Comparison of ENCODE assay signal across 22 cellular contexts in the genomic region with DNA sequence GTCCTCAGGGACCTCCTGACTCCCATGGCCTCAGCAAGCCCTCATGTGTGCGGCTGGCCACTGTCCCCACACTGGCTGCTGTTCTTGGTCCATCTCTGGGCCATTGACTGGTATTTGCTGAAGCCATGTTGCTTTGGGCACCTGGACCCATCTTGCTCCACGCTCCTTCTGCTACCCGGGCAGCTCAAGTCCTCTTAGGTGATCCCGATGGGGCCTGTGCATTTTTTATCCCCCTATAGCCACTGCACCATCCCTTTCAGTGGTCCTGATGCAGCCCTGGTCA. TPM values are rescaled to one million over a fixed set of nuclear protein-coding genes. Genes with fewer than 3 reads are reported as not detected.
"Had no signal": no experiment of that assay in that cellular context is flagged by ENCODE, and none has a peak within 500 bp of the region (broad histone marks: within the 10 kb centered on the region; RNA-seq: fewer than 3 reads in every experiment).

No MANE protein-coding gene starts in this region.

- ATAC-seq: left lobe of liver, right cardiac atrium had no signal

- H3K27ac ChIP-seq: dorsolateral prefrontal cortex, neutrophil, stomach had no signal

- H3K4me3 Mint-ChIP-seq: nephron progenitor cell had no signal

- H3K9me3 Mint-ChIP-seq: nephron progenitor cell had no signal

- DNase-seq: caudate nucleus; cortex of kidney; effector CD8-positive, alpha-beta T cell; foreskin melanocyte; head of caudate nucleus; hippocampal formation; kidney glomerular epithelial cell; mesenchymal stem cell; midbrain; nephron progenitor cell; stimulated activated CD4-positive, alpha-beta T cell treated with anti-CD3 and anti-CD28 coated beads, Interleukin-2, amount 100 ng/mL, for 24 hours; stimulated activated CD4-positive, alpha-beta T cell treated with anti-CD3 and anti-CD28 coated beads, Interleukin-4, amount 100 ng/mL, for 4 hours; stimulated activated naive CD4-positive, alpha-beta T cell; stomach; substantia nigra; trophoblast cell had no signal

- H3K4me1 Mint-ChIP-seq: nephron progenitor cell had no signal

- H3K27ac Mint-ChIP-seq: nephron progenitor cell had no signal

- H3K9me3 ChIP-seq: neutrophil, stomach had no signal

- H3K4me1 ChIP-seq: stomach had no signal

- H3K36me3 ChIP-seq: neutrophil, stomach had no signal

- H3K4me3 ChIP-seq: dorsolateral prefrontal cortex, lung, stomach had no signal

- H3K27me3 ChIP-seq: dorsolateral prefrontal cortex, neutrophil had no signal

RNA-seq across cellular contexts. Expression of a gene that starts 16.7 kb away (rescaled TPM):
- total RNA-seq: osteoblast had no signal
